ENCODE assay signal across 36 cellular contexts in genomic region chr16:80202831-80203230, GRCh38.
"Had no signal": no experiment of that assay in that cellular context is flagged by ENCODE, and none has a peak within 500 bp of the region (broad histone marks: within the 10 kb centered on the region; RNA-seq: fewer than 3 reads in every experiment).

No MANE protein-coding gene starts in this region.

- H3K9me3 ChIP-seq: ascending aorta, Peyer's patch had no signal

- DNase-seq: activated B cell treated with CpG ODN at 0.5 μM for 24 hours; activated CD4-positive, alpha-beta memory T cell treated with anti-CD3 and anti-CD28 coated beads, Interleukin-2, amount 10 ng/mL, durations not matched to agents 7 days and 5 days; activated CD4-positive, alpha-beta T cell treated with anti-CD3 and anti-CD28 coated beads for 4 hours; activated CD4-positive, CD25-positive, alpha-beta regulatory T cell treated with anti-CD3 and anti-CD28 coated beads, Interleukin-2, amount 50 U/mL, for 72 hours; activated gamma-delta T cell; activated naive CD4-positive, alpha-beta T cell treated with Interleukin-2 at 50 U/mL for 16 hours; activated naive CD8-positive, alpha-beta T cell treated with anti-CD3 and anti-CD28 coated beads, Interleukin-2, amount 10 ng/mL, durations not matched to agents 7 days and 5 days; activated T-cell treated with anti-CD3 and anti-CD28 coated beads, Interleukin-2, amount 50 U/mL, for 1 hour; activated T-cell treated with anti-CD3 and anti-CD28 coated beads, Interleukin-2, amount 50 U/mL, for 72 hours; amygdala; caudate nucleus; cerebellar nuclear complex; Kasumi-1; KBM-7; MM.1S; MV-4-11; NCI-H1092; NCI-H1436 treated with DMSO at 0.1 percent for 48 hours; NCI-H187; NCI-H2081; NCI-H510A; NCI-H748 treated with DMSO at 0.1 percent for 48 hours; NK-92 treated with Interleukin-12 subunit alpha and Interleukin-12 subunit beta, amount 100 ng/mL, for 24 hours; PC-3; Peyer's patch; RPMI8226; SIG-M5; T-cell; T-helper 17 cell; T-helper 9 cell had no signal

- H3K4me3 Mint-ChIP-seq: activated B cell treated with CpG ODN at 0.5 μM for 24 hours; activated CD4-positive, alpha-beta memory T cell treated with anti-CD3 and anti-CD28 coated beads, Interleukin-2, amount 10 ng/mL, durations not matched to agents 7 days and 5 days; activated naive CD4-positive, alpha-beta T cell treated with anti-CD3 and anti-CD28 coated beads, Interleukin-2, amount 50 U/mL, for 24 hours; activated naive CD8-positive, alpha-beta T cell treated with anti-CD3 and anti-CD28 coated beads, Interleukin-2, amount 10 ng/mL, durations not matched to agents 7 days and 5 days; activated T-cell treated with anti-CD3 and anti-CD28 coated beads, Interleukin-2, amount 50 U/mL, for 72 hours; T-cell; T-helper 17 cell had no signal

- H3K36me3 Mint-ChIP-seq: activated naive CD4-positive, alpha-beta T cell treated with anti-CD3 and anti-CD28 coated beads, Interleukin-2, amount 50 U/mL, for 24 hours; activated naive CD8-positive, alpha-beta T cell treated with anti-CD3 and anti-CD28 coated beads, Interleukin-2, amount 10 ng/mL, durations not matched to agents 7 days and 5 days; T-cell had no signal

- H3K9me3 Mint-ChIP-seq: activated CD4-positive, alpha-beta memory T cell treated with anti-CD3 and anti-CD28 coated beads, Interleukin-2, amount 10 ng/mL, durations not matched to agents 7 days and 5 days; activated naive CD4-positive, alpha-beta T cell treated with anti-CD3 and anti-CD28 coated beads, Interleukin-2, amount 50 U/mL, for 24 hours; activated naive CD8-positive, alpha-beta T cell treated with anti-CD3 and anti-CD28 coated beads, Interleukin-2, amount 10 ng/mL, durations not matched to agents 7 days and 5 days; activated T-helper 2 cell treated with anti-CD3 and anti-CD28 coated beads, Interferon-gamma antibody, Interleukin-2, Interleukin-4, amounts not matched to agents 10 μg/mL and 5 μg/mL and 100 μg/mL, durations not matched to agents 14 hours and 24 hours and 36 hours had no signal

- H3K27ac Mint-ChIP-seq: activated B cell treated with CpG ODN at 0.5 μM for 24 hours; activated CD4-positive, alpha-beta memory T cell treated with anti-CD3 and anti-CD28 coated beads, Interleukin-2, amount 10 ng/mL, durations not matched to agents 7 days and 5 days; activated naive CD4-positive, alpha-beta T cell treated with anti-CD3 and anti-CD28 coated beads, Interleukin-2, amount 50 U/mL, for 24 hours; activated naive CD8-positive, alpha-beta T cell treated with anti-CD3 and anti-CD28 coated beads, Interleukin-2, amount 10 ng/mL, durations not matched to agents 7 days and 5 days; activated T-cell treated with anti-CD3 and anti-CD28 coated beads, Interleukin-2, amount 50 U/mL, for 72 hours; activated T-helper 2 cell treated with anti-CD3 and anti-CD28 coated beads, Interferon-gamma antibody, Interleukin-2, Interleukin-4, amounts not matched to agents 10 μg/mL and 5 μg/mL and 100 μg/mL, durations not matched to agents 14 hours and 24 hours and 36 hours; T-cell; T-helper 17 cell had no signal

- H3K4me3 ChIP-seq: ascending aorta, Peyer's patch had no signal

- H3K27me3 ChIP-seq: ascending aorta, Peyer's patch had no signal

- H3K36me3 ChIP-seq: ascending aorta, Peyer's patch had no signal

- H3K4me1 ChIP-seq: ascending aorta, Peyer's patch had no signal

- H3K27ac ChIP-seq: ascending aorta, Peyer's patch, VCaP had no signal

- H3K27me3 Mint-ChIP-seq: activated B cell treated with CpG ODN at 0.5 μM for 24 hours; activated naive CD8-positive, alpha-beta T cell treated with anti-CD3 and anti-CD28 coated beads, Interleukin-2, amount 10 ng/mL, durations not matched to agents 7 days and 5 days had no signal

- H3K4me1 Mint-ChIP-seq: activated B cell treated with CpG ODN at 0.5 μM for 24 hours; activated CD4-positive, alpha-beta memory T cell treated with anti-CD3 and anti-CD28 coated beads, Interleukin-2, amount 10 ng/mL, durations not matched to agents 7 days and 5 days; activated naive CD4-positive, alpha-beta T cell treated with anti-CD3 and anti-CD28 coated beads, Interleukin-2, amount 50 U/mL, for 24 hours; activated naive CD8-positive, alpha-beta T cell treated with anti-CD3 and anti-CD28 coated beads, Interleukin-2, amount 10 ng/mL, durations not matched to agents 7 days and 5 days; T-cell; T-helper 17 cell had no signal

- ATAC-seq: PC-3, Right ventricle myocardium inferior, SK-N-SH treated with all-trans-retinoic acid at 6 μM for 48 hours, T-cell, T-helper 17 cell had no signal
